In genomic region chr15:85722789-85723188, GRCh38 we compare ENCODE assay signal across 16 cellular contexts.
DNase-seq lines count a peak whose midpoint lies in the region; ATAC-seq and TF ChIP-seq lines count a peak whose summit lies in the region.
"Had no signal": no experiment of that assay in that cellular context is flagged by ENCODE, and none has a peak within 500 bp of the region (broad histone marks: within the 10 kb centered on the region; RNA-seq: fewer than 3 reads in every experiment).

No MANE protein-coding gene starts in this region.

- DNase-seq in left ventricle myocardium inferior: no peak
- DNase-seq in cardiac septum (ENCODE audit: low spot score): no peak
- DNase-seq in activated CD4-positive, alpha-beta memory T cell treated with anti-CD3 and anti-CD28 coated beads, Interleukin-2, amount 10 ng/mL, durations not matched to agents 7 days and 5 days: no peak
- no peak for DNase-seq in right cardiac atrium
- no peak for DNase-seq in tibial nerve (ENCODE audit: low spot score in 2 of 2)
- no peak for DNase-seq in left colon
- DNase-seq in HUDEP-2 (lab: John Stamatoyannopoulos, UW; ENCODE audit: unreplicated experiment in 76 of 76): no peak
- DNase-seq in aorta: no peak
- DNase-seq: activated CD8-positive, alpha-beta memory T cell treated with anti-CD3 and anti-CD28 coated beads for 24 hours; activated effector memory CD4-positive, alpha-beta T cell treated with anti-CD3 and anti-CD28 coated beads, Interleukin-2, amount 50 U/mL, for 16 hours; Caco-2; HCEC 1CT; NCI-H1436 treated with DMSO at 0.1 percent for 48 hours; NCI-H526 treated with DMSO at 0.1 percent for 48 hours; stimulated activated CD8-positive, alpha-beta memory T cell treated with anti-CD3 and anti-CD28 coated beads, Interleukin-4, amount 100 ng/mL, for 48 hours had no signal

- TF ChIP-seq POLR2A in tibial nerve (IDR thresholded peaks at IDR 0.05): no peak

- no peak for TF ChIP-seq CTCF in left ventricle myocardium inferior (IDR thresholded peaks at IDR 0.05; ENCODE audit: borderline replicate concordance)
- TF ChIP-seq CTCF in tibial nerve (IDR thresholded peaks at IDR 0.05): no peak

- CTCF ChIA-PET in activated CD4-positive, alpha-beta memory T cell treated with anti-CD3 and anti-CD28 coated beads, Interleukin-2, amount 10 ng/mL, durations not matched to agents 7 days and 5 days (lab: Charles Lee): no interaction called here

- peaks cover 81% of the 10 kb centered on the region for H3K36me3 Mint-ChIP-seq in activated CD4-positive, alpha-beta memory T cell treated with anti-CD3 and anti-CD28 coated beads, Interleukin-2, amount 10 ng/mL, durations not matched to agents 7 days and 5 days (ENCODE audit: low read depth)

- H3K27me3 ChIP-seq in left ventricle myocardium inferior (ENCODE audit: low read depth) (no peaks in the 10 kb centered on the region), right cardiac atrium (ENCODE audit: control insufficient read depth, insufficient read depth) (no peaks in the 10 kb centered on the region), tibial nerve (no peaks in the 10 kb centered on the region), aorta (ENCODE audit: control insufficient read depth in 1 of 2, insufficient read depth in 2 of 2, low read length in 1 of 2) (no peaks in the 10 kb centered on the region)

- no peaks in the 10 kb centered on the region for H3K27me3 Mint-ChIP-seq in activated CD4-positive, alpha-beta memory T cell treated with anti-CD3 and anti-CD28 coated beads, Interleukin-2, amount 10 ng/mL, durations not matched to agents 7 days and 5 days

- H3K4me1 Mint-ChIP-seq in activated CD4-positive, alpha-beta memory T cell treated with anti-CD3 and anti-CD28 coated beads, Interleukin-2, amount 10 ng/mL, durations not matched to agents 7 days and 5 days: peaks cover 24% of the 10 kb centered on the region

- peak overlapping the region; percentile 48 for H3K4me3 ChIP-seq in left ventricle myocardium inferior
- H3K4me3 ChIP-seq in right cardiac atrium (ENCODE audit: low read length): peak overlapping the region; percentile 40
- no peak overlapping the region for H3K4me3 ChIP-seq in tibial nerve
- H3K4me3 ChIP-seq in aorta (ENCODE audit: low read length in 2 of 2): no peak overlapping the region

- intact Hi-C loops in left ventricle myocardium inferior (cut with micrococcal nuclease) (no loop called here), cardiac septum (cut with DNase I) (loop anchor here (5.0 to 10.0 kb wide), 2 partner anchors 225 to 388 kb away; no protein-coding TSS in a partner anchor), right cardiac atrium (cut with DNase I) (loop anchor here in 1 of 4 donors (10.0 kb wide), 1 partner anchor 238 kb away; no protein-coding TSS in a partner anchor), left colon (cut with DNase I, micrococcal nuclease) (loop anchor here in 1 of 2 donors (10.0 kb wide), 1 partner anchor 238 kb away; no protein-coding TSS in a partner anchor), aorta (cut with DNase I) (loop anchor here in 1 of 2 donors (10.0 kb wide), 2 partner anchors 238 to 428 kb away; no protein-coding TSS in a partner anchor)

- no peaks in the 10 kb centered on the region for H3K9me3 Mint-ChIP-seq in activated CD4-positive, alpha-beta memory T cell treated with anti-CD3 and anti-CD28 coated beads, Interleukin-2, amount 10 ng/mL, durations not matched to agents 7 days and 5 days

- H3K36me3 ChIP-seq in left ventricle myocardium inferior: peaks cover 95% of the 10 kb centered on the region
- H3K36me3 ChIP-seq in tibial nerve: peaks cover 5 to 84% (median 42%) of the 10 kb centered on the region in 3 donors
- peaks cover 6 to 18% of the 10 kb centered on the region in 2 donors for H3K36me3 ChIP-seq in aorta (ENCODE audit: control insufficient read depth in 1 of 2, insufficient read depth in 2 of 2, low read length in 1 of 2)

- H3K4me3 Mint-ChIP-seq in activated CD4-positive, alpha-beta memory T cell treated with anti-CD3 and anti-CD28 coated beads, Interleukin-2, amount 10 ng/mL, durations not matched to agents 7 days and 5 days: no peak overlapping the region

- no peaks in the 10 kb centered on the region for H3K9me3 ChIP-seq in left ventricle myocardium inferior (replicated peaks)
- no peaks in the 10 kb centered on the region for H3K9me3 ChIP-seq in right cardiac atrium (ENCODE audit: control insufficient read depth, low read length)
- H3K9me3 ChIP-seq in tibial nerve: no peaks in the 10 kb centered on the region
- no peaks in the 10 kb centered on the region for H3K9me3 ChIP-seq in aorta (ENCODE audit: control insufficient read depth, low read length)
- H3K9me3 ChIP-seq: Caco-2 had no signal

- WGBS in right cardiac atrium: 30% methylated on average over 2 of the region's 2 CpGs
- WGBS in tibial nerve, 2 donors: 67 to 68% methylated on average over 2 of the region's 2 CpGs
- 68 to 69% methylated on average over 2 of the region's 2 CpGs for WGBS in aorta, 2 donors

- H3K27ac ChIP-seq in left ventricle myocardium inferior (replicated peaks) (peak overlapping the region; percentile 88), right cardiac atrium (ENCODE audit: low read length) (peak overlapping the region; percentile 64), tibial nerve (peak overlapping the region in 3 of 4 donors; percentile 10 to 93 (median 30)), aorta (ENCODE audit: low read depth in 1 of 2, low read length in 2 of 2) (no peak overlapping the region)
- H3K27ac ChIP-seq: VCaP had no signal

- POLR2A ChIA-PET in activated CD4-positive, alpha-beta memory T cell treated with anti-CD3 and anti-CD28 coated beads, Interleukin-2, amount 10 ng/mL, durations not matched to agents 7 days and 5 days (lab: Charles Lee): no interaction called here

- no peak for TF ChIP-seq EP300 in tibial nerve (IDR thresholded peaks at IDR 0.05)

- H3K4me1 ChIP-seq in left ventricle myocardium inferior: peaks cover 92% of the 10 kb centered on the region
- H3K4me1 ChIP-seq in right cardiac atrium (ENCODE audit: control insufficient read depth, insufficient read depth, low read length): peaks cover 2% of the 10 kb centered on the region
- H3K4me1 ChIP-seq in tibial nerve: peaks cover 5 to 56% (median 28%) of the 10 kb centered on the region in 4 donors
- peaks cover 0 to 6% of the 10 kb centered on the region in 2 donors for H3K4me1 ChIP-seq in aorta (ENCODE audit: control insufficient read depth in 1 of 2, insufficient read depth in 2 of 2, low read length in 2 of 2)

- H3K27ac Mint-ChIP-seq in activated CD4-positive, alpha-beta memory T cell treated with anti-CD3 and anti-CD28 coated beads, Interleukin-2, amount 10 ng/mL, durations not matched to agents 7 days and 5 days: peak overlapping the region; percentile 16

- peak; percentile 9 to 21 for ATAC-seq in right cardiac atrium
- ATAC-seq in left colon: no peak
- ATAC-seq in aorta (ENCODE audit: low FRiP score): no peak

Comparison
In these comparisons a context has a peak if more than half of its experiments do, and no peak if none do; other contexts are left out.
1. H3K27ac ChIP-seq: peak in left ventricle myocardium inferior (single experiment), right cardiac atrium (single experiment) and tibial nerve (3 of 4); none in aorta (0 of 2).
2. H3K4me3 ChIP-seq: peak in left ventricle myocardium inferior (single experiment) and right cardiac atrium (single experiment); none in tibial nerve (0 of 4) and aorta (0 of 2).
3. ATAC-seq: peak in right cardiac atrium (2 of 2); none in left colon (single experiment) and aorta (single experiment).